In genomic region chr20:8126190-8126589, GRCh38 we compare ENCODE assay signal across 23 cellular contexts.
"Had no signal": no experiment of that assay in that cellular context is flagged by ENCODE, and none has a peak within 500 bp of the region (broad histone marks: within the 10 kb centered on the region; RNA-seq: fewer than 3 reads in every experiment).

No MANE protein-coding gene starts in this region.

- H3K36me3 Mint-ChIP-seq: IgD-negative memory B cell had no signal

- H3K4me1 Mint-ChIP-seq: IgD-negative memory B cell had no signal

- DNase-seq: Kasumi-1, MM.1S, NCI-H1092 treated with DMSO at 0.1 percent for 48 hours, NCI-H1436, NCI-H187, NCI-H2029, NCI-H2081 treated with DMSO at 0.1 percent for 48 hours, NCI-H2171, NCI-H226, NCI-H446, NCI-H524, NCI-H69, NCI-H774, SHP77, SK-N-SH, SW 1271 had no signal

- H3K9ac ChIP-seq: KMS-11, SK-N-SH had no signal

- FAIRE-seq: HTR-8/SVneo, K562 had no signal

- ATAC-seq: K562, Panc1 had no signal

- H3K4me2 ChIP-seq: KMS-11, SK-N-SH had no signal

- H3K9me2 ChIP-seq: SK-N-SH had no signal

- H3K9me3 ChIP-seq: SK-N-SH had no signal

- H3K27ac ChIP-seq: HL-60, KMS-11, RWPE1 had no signal

- H3K9me3 Mint-ChIP-seq: IgD-negative memory B cell had no signal

- H3K27ac Mint-ChIP-seq: IgD-negative memory B cell had no signal

- H3K4me3 ChIP-seq: K562 had no signal

- H3K4me3 Mint-ChIP-seq: IgD-negative memory B cell had no signal
